In the genomic region with DNA sequence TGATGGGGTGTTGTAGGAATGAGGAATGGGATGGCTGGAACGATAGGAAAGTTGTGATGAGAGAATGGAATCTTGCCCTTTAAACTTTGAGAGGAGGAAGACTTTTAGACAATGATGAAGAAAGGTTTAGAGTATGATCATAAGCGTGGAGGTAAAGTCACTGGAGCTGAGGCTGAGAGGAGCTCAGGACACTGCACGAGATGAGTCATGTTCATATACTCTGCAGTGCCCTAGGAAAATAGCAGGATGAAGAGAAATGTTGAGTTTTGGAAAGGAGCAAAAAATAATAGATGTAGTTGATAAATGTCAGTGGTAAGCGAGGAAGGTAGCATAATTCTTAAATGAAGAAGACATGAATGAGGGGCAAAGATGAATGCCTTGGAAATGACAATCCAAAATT, we compare ENCODE assay signal across 24 cellular contexts. TPM values are rescaled to one million over a fixed set of nuclear protein-coding genes. Genes with fewer than 3 reads are reported as not detected.
DNase-seq lines count a peak whose midpoint lies in the region; ATAC-seq, FAIRE-seq and TF ChIP-seq lines count a peak whose summit lies in the region.
"Had no signal": no experiment of that assay in that cellular context is flagged by ENCODE, and none has a peak within 500 bp of the region (broad histone marks: within the 10 kb centered on the region; RNA-seq: fewer than 3 reads in every experiment).

No MANE protein-coding gene starts in this region.

- H3K9ac ChIP-seq in BLaER1 (0 out of 2 replicates have a peak overlapping the region, but pooled peaks have one; percentile 33), endothelial cell of umbilical vein (replicated peaks; ENCODE audit: extremely low read depth, insufficient read depth, low read length) (no peak overlapping the region), mammary epithelial cell (ENCODE audit: insufficient read depth, low read length) (no peak overlapping the region)

- H3K36me3 ChIP-seq in BLaER1 = no peaks in the 10 kb centered on the region
- no peaks in the 10 kb centered on the region for H3K36me3 ChIP-seq in endothelial cell of umbilical vein (ENCODE audit: control insufficient read depth in 2 of 2, extremely low read depth in 1 of 2, insufficient read depth in 2 of 2, low read length in 2 of 2)
- no peaks in the 10 kb centered on the region for H3K36me3 ChIP-seq in mammary epithelial cell (ENCODE audit: insufficient read depth, low read length)
- H3K36me3 ChIP-seq: MG63, SJSA1 had no signal

- H3K9me3 ChIP-seq in BLaER1 = peaks cover 23% of the 10 kb centered on the region
- no peaks in the 10 kb centered on the region for H3K9me3 ChIP-seq in endothelial cell of umbilical vein (replicated peaks; ENCODE audit: control insufficient read depth, insufficient read depth, low read length)
- H3K9me3 ChIP-seq in mammary epithelial cell (replicated peaks; ENCODE audit: insufficient read depth, low read length) = no peaks in the 10 kb centered on the region
- no peaks in the 10 kb centered on the region for H3K9me3 ChIP-seq in T-helper 17 cell (ENCODE audit: control insufficient read depth, low read length, poor library complexity, severe bottlenecking)
- H3K9me3 ChIP-seq: MG63, SJSA1 had no signal

- dilution Hi-C loops in endothelial cell of umbilical vein (cut with MboI; ENCODE audit: extremely low pct_ligation_motif_present, low sequenced_read_pairs) (no loop called here), mammary epithelial cell (cut with HindIII; ENCODE audit: low sequenced_read_pairs) (no loop called here)

- H3K27me3 ChIP-seq in BLaER1 = no peaks in the 10 kb centered on the region
- H3K27me3 ChIP-seq in endothelial cell of umbilical vein (ENCODE audit: control insufficient read depth in 2 of 2, insufficient read depth in 2 of 2, low read length in 2 of 2) = no peaks in the 10 kb centered on the region
- H3K27me3 ChIP-seq in mammary epithelial cell (ENCODE audit: insufficient read depth, low read length) = no peaks in the 10 kb centered on the region
- H3K27me3 ChIP-seq: MG63, SJSA1 had no signal

- peaks cover 6% of the 10 kb centered on the region for H3K36me3 Mint-ChIP-seq in T-helper 17 cell (ENCODE audit: low read depth)

- ATAC-seq in SK-N-SH treated with all-trans-retinoic acid at 6 μM for 48 hours (peak; percentile 91), T-helper 17 cell (no peak)

- DNase-seq in ELR (ENCODE audit: low read depth) (peak; percentile 26), endothelial cell of umbilical vein (ENCODE audit: low read depth, low spot score) (no peak), mammary epithelial cell (no peak), hepatic stellate cell (ENCODE audit: low spot score) (no peak), T-helper 17 cell (no peak), NCI-H1105 (lab: John Stamatoyannopoulos, UW) (no peak)
- DNase-seq: CD4-positive, alpha-beta memory T cell; COR-L47; DMS53; H7; MG63; NCI-H2029; NCI-H446; NCI-H524 treated with DMSO at 0.1 percent for 48 hours; NCI-H774; NK-92 treated with Interleukin-12 subunit alpha and Interleukin-12 subunit beta, amount 100 ng/mL, for 24 hours; Right ventricle myocardium superior; RPMI8226 had no signal

- H3K27ac Mint-ChIP-seq in T-helper 17 cell = no peak overlapping the region
- H3K27ac Mint-ChIP-seq: CD4-positive, alpha-beta memory T cell had no signal

- CTCF ChIA-PET in endothelial cell of umbilical vein (lab: Charles Lee) (interaction anchor here (0.7 kb wide), 1 partner anchor 33 kb away, joined by 3 read pairs; no protein-coding TSS in a partner anchor), mammary epithelial cell (lab: Charles Lee; ENCODE audit: low non-redundant PET) (no interaction called here)

- H3K4me3 Mint-ChIP-seq in T-helper 17 cell = no peak overlapping the region
- H3K4me3 Mint-ChIP-seq: CD4-positive, alpha-beta memory T cell had no signal

- BruUV-seq in endothelial cell of umbilical vein (replicated peaks; lab: Mats Ljungman, UMichigan) (no TSS peak), mammary epithelial cell (replicated peaks; lab: Mats Ljungman, UMichigan) (no TSS peak)

- TF ChIP-seq CTCF in endothelial cell of umbilical vein (IDR thresholded peaks at IDR 0.05; ENCODE audit: extremely low read depth in 1 of 2, insufficient read depth in 1 of 2, low read depth in 1 of 2, low read length in 2 of 2) (no peak), mammary epithelial cell (conservative IDR thresholded peaks at IDR 0.05 in 1 of 2, IDR thresholded peaks at IDR 0.05 in 1 of 2; ENCODE audit: extremely low read depth in 1 of 2, insufficient read depth in 1 of 2, low read depth in 1 of 2, low read length in 2 of 2) (no peak)

- peaks cover 2% of the 10 kb centered on the region for H3K4me1 Mint-ChIP-seq in T-helper 17 cell

- peaks cover 5% of the 10 kb centered on the region for H3K27me3 Mint-ChIP-seq in T-helper 17 cell

- no peak overlapping the region for H3K4me3 ChIP-seq in BLaER1
- no peak overlapping the region for H3K4me3 ChIP-seq in endothelial cell of umbilical vein (replicated peaks in 1 of 3; ENCODE audit: insufficient read depth in 1 of 3, low read depth in 1 of 3, low read length in 3 of 3)
- H3K4me3 ChIP-seq in mammary epithelial cell (replicated peaks in 1 of 3; ENCODE audit: insufficient read depth in 1 of 3, low read depth in 2 of 3, low read length in 3 of 3) = no peak overlapping the region
- H3K4me3 ChIP-seq: MG63, SJSA1 had no signal

- POLR2A ChIA-PET in endothelial cell of umbilical vein (lab: Charles Lee) = no interaction called here

- 89% methylated on average over 4 of the region's 4 CpGs for WGBS in mammary epithelial cell (ENCODE audit: low coverage, missing lambda C conversion rate)

- H3K4me1 ChIP-seq in BLaER1 (peaks cover 13% of the 10 kb centered on the region), endothelial cell of umbilical vein (ENCODE audit: control insufficient read depth, extremely low read depth, insufficient read depth, low read length) (peaks cover 4% of the 10 kb centered on the region), mammary epithelial cell (ENCODE audit: insufficient read depth, low read length) (peaks cover 7% of the 10 kb centered on the region)
- H3K4me1 ChIP-seq: SJSA1 had no signal

- H2AFZ ChIP-seq in endothelial cell of umbilical vein (ENCODE audit: low read depth, low read length) (no peak overlapping the region), mammary epithelial cell (ENCODE audit: low read depth, low read length) (no peak overlapping the region)

- no peak for TF ChIP-seq POLR2A in endothelial cell of umbilical vein (IDR thresholded peaks at IDR 0.05; ENCODE audit: low read depth, low read length)

- peak; percentile 24 for FAIRE-seq in endothelial cell of umbilical vein (lab: Jason Lieb, UNC)
- FAIRE-seq: A204.1, GM19239, HTR-8/SVneo had no signal

- H3K9me1 ChIP-seq in endothelial cell of umbilical vein (replicated peaks; ENCODE audit: control insufficient read depth, extremely low read depth, insufficient read depth, low read length) = no peaks in the 10 kb centered on the region

- H3K27ac ChIP-seq in BLaER1 (peak overlapping the region; percentile 52), endothelial cell of umbilical vein (ENCODE audit: insufficient read depth, low read depth, low read length) (peak overlapping the region; percentile 8), mammary epithelial cell (ENCODE audit: insufficient read depth, low read depth, low read length) (no peak overlapping the region)
- H3K27ac ChIP-seq: SJSA1 had no signal

- in situ Hi-C loops in mammary epithelial cell (cut with MboI; ENCODE audit: low sequenced_read_pairs in 2 of 2) = no loop called here

- H3K79me2 ChIP-seq in endothelial cell of umbilical vein (ENCODE audit: control insufficient read depth, insufficient read depth, low read length) = no peaks in the 10 kb centered on the region
- H3K79me2 ChIP-seq in mammary epithelial cell (ENCODE audit: insufficient read depth, low read length) = no peaks in the 10 kb centered on the region

- H4K20me1 ChIP-seq in BLaER1 (no peaks in the 10 kb centered on the region), endothelial cell of umbilical vein (replicated peaks; ENCODE audit: control insufficient read depth, extremely low read depth, insufficient read depth, low read length) (no peaks in the 10 kb centered on the region), mammary epithelial cell (ENCODE audit: insufficient read depth, low read length) (no peaks in the 10 kb centered on the region)

- H3K4me2 ChIP-seq in BLaER1 (peak overlapping the region; percentile 53), endothelial cell of umbilical vein (ENCODE audit: insufficient read depth, low read length) (no peak overlapping the region), mammary epithelial cell (ENCODE audit: insufficient read depth, low read depth, low read length) (no peak overlapping the region)

- intact Hi-C loops in endothelial cell of umbilical vein (cut with micrococcal nuclease) (loop anchor here (2.0 kb wide), 1 partner anchor 30 kb away; no protein-coding TSS in a partner anchor), mammary epithelial cell (cut with micrococcal nuclease) (no loop called here)

TF ChIP-seq in SK-N-SH treated with all-trans-retinoic acid at 6 μM for 48 hours, 23 proteins besides CTCF, POLR2A, EP300 and RAD21 (continues in another document):
- no peak for TF ChIP-seq SNAI2 (CRISPR knock-in tag; IDR thresholded peaks at IDR 0.05)
- no peak for TF ChIP-seq RARB (CRISPR knock-in tag; IDR thresholded peaks at IDR 0.05)
- no peak for TF ChIP-seq GLIS3 (CRISPR knock-in tag; IDR thresholded peaks at IDR 0.05)
- no peak for TF ChIP-seq BACH2 (CRISPR knock-in tag; IDR thresholded peaks at IDR 0.05; ENCODE audit: borderline replicate concordance)
- no peak for TF ChIP-seq ESRRG (CRISPR knock-in tag; IDR thresholded peaks at IDR 0.05)
- no peak for TF ChIP-seq OSR1 (CRISPR knock-in tag; IDR thresholded peaks at IDR 0.05)

TF ChIP-seq in endothelial cell of umbilical vein, 7 proteins besides CTCF, POLR2A, EP300 and RAD21 (continues in another document):
- TF ChIP-seq EZH2 (IDR thresholded peaks at IDR 0.05; ENCODE audit: borderline replicate concordance, low read depth, low read length, severe bottlenecking) = no peak
- peak; percentile 32 for TF ChIP-seq FOS (IDR thresholded peaks at IDR 0.05; ENCODE audit: borderline replicate concordance, insufficient read depth, low read length)
- TF ChIP-seq MYC (IDR thresholded peaks at IDR 0.05; ENCODE audit: low read depth, low read length) = no peak
- TF ChIP-seq GATA2 (IDR thresholded peaks at IDR 0.05; ENCODE audit: insufficient read depth, insufficient read length, low read depth, low read length) = no peak
- TF ChIP-seq POLR2AphosphoS5 (IDR thresholded peaks at IDR 0.05; ENCODE audit: insufficient read depth, low read depth, low read length) = no peak

RNA-seq across cellular contexts. Expression of a gene that starts 28.3 kb away (rescaled TPM):
- total RNA-seq in endothelial cell of umbilical vein = 47.2 and 50.2 TPM in 2 replicates
- polyA plus RNA-seq in endothelial cell of umbilical vein = 18.9 and 25.7 TPM in 2 replicates
- polyA plus RNA-seq in endothelial cell of umbilical vein (2011; cell fraction: cytosol; rRNA removed) = 33.6 and 37.0 TPM in 2 replicates
- polyA plus RNA-seq in endothelial cell of umbilical vein (2011; cell fraction: nucleus; rRNA removed) = 37.0 and 45.0 TPM in 2 replicates
- polyA plus RNA-seq in endothelial cell of umbilical vein (2012) = 41.0 and 54.2 TPM in 2 replicates
- 35.4 and 37.9 TPM in 2 replicates for polyA minus RNA-seq in endothelial cell of umbilical vein
- 26.2 TPM for polyA minus RNA-seq in endothelial cell of umbilical vein (2011; cell fraction: cytosol; rRNA and poly(A)+ RNA removed)
- polyA minus RNA-seq in endothelial cell of umbilical vein (2011; cell fraction: nucleus; rRNA and poly(A)+ RNA removed) = 27.2 and 32.3 TPM in 2 replicates
- 10 to 100 TPM; 53.5 to 54.9 TPM for total RNA-seq in mammary epithelial cell
- 47.8 TPM for polyA plus RNA-seq in mammary epithelial cell
- polyA minus RNA-seq in mammary epithelial cell = 38.9 TPM
- total RNA-seq in T-helper 17 cell = 10 to 100 TPM; 39.7 to 41.4 TPM
